Comparison of ENCODE assay signal across 8 cellular contexts in the genomic region with DNA sequence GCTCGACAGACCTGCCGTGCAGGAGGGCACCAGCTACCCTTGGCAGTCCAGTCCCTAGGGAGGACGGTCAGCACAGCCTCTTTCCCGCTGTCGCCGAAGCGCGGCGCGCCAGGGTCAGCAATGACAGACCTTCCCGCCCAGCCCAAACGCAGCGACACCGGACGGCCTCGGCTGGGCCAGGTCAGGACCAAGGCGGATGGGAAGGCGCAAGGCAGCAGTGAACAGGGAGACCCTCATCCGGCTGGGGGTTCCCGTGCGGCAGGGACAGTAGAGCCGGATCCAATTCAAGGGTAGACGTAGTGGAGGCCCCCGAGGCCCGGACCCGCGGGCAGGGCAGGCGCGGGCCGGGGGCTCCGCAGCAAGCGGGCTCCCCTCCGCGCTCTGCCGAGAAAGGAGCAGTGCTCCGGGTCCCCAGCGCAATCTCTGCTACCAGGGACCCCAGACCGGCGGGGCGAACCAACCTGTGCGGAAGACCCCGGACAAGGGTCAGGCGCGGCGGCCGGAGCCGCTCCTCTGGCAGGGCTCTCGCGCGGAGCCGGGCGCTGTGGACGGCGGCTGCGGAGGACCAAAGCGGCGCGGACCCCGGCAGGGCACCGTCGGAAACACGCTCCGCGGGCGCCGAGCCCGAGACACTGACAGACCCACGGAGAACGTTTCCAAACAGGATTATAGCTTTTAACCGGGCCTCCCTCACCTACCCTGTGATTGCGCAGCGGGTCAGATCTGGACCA. TPM values are rescaled to one million over a fixed set of nuclear protein-coding genes. Genes with fewer than 3 reads are reported as not detected.
DNase-seq lines count a peak whose midpoint lies in the region; ATAC-seq and TF ChIP-seq lines count a peak whose summit lies in the region.

A gene with protein sequence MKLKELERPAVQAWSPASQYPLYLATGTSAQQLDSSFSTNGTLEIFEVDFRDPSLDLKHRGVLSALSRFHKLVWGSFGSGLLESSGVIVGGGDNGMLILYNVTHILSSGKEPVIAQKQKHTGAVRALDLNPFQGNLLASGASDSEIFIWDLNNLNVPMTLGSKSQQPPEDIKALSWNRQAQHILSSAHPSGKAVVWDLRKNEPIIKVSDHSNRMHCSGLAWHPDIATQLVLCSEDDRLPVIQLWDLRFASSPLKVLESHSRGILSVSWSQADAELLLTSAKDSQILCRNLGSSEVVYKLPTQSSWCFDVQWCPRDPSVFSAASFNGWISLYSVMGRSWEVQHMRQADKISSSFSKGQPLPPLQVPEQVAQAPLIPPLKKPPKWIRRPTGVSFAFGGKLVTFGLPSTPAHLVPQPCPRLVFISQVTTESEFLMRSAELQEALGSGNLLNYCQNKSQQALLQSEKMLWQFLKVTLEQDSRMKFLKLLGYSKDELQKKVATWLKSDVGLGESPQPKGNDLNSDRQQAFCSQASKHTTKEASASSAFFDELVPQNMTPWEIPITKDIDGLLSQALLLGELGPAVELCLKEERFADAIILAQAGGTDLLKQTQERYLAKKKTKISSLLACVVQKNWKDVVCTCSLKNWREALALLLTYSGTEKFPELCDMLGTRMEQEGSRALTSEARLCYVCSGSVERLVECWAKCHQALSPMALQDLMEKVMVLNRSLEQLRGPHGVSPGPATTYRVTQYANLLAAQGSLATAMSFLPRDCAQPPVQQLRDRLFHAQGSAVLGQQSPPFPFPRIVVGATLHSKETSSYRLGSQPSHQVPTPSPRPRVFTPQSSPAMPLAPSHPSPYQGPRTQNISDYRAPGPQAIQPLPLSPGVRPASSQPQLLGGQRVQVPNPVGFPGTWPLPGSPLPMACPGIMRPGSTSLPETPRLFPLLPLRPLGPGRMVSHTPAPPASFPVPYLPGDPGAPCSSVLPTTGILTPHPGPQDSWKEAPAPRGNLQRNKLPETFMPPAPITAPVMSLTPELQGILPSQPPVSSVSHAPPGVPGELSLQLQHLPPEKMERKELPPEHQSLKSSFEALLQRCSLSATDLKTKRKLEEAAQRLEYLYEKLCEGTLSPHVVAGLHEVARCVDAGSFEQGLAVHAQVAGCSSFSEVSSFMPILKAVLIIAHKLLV (minus strand): TSS at position 541 of the 731 bp plus-strand sequence. CDS start 2,909 bp downstream, outside the sequence.

- no peaks in the 10 kb centered on the region for H3K9me3 Mint-ChIP-seq in activated T-helper 2 cell treated with anti-CD3 and anti-CD28 coated beads, Interferon-gamma antibody, Interleukin-2, Interleukin-4, amounts not matched to agents 10 μg/mL and 5 μg/mL and 100 μg/mL, durations not matched to agents 14 hours and 24 hours and 36 hours
- H3K9me3 Mint-ChIP-seq in immature natural killer cell: no peaks in the 10 kb centered on the region

- intact Hi-C loops in activated T-helper 2 cell treated with anti-CD3 and anti-CD28 coated beads, Interferon-gamma antibody, Interleukin-2, Interleukin-4, amounts not matched to agents 10 μg/mL and 5 μg/mL and 100 μg/mL, durations not matched to agents 14 hours and 24 hours and 36 hours (cut with micrococcal nuclease): loop anchor here (10.0 kb wide), 1 partner anchor 785 kb away; a partner anchor contains a TSS
- intact Hi-C loops in left ventricle myocardium inferior (cut with micrococcal nuclease): no loop called here
- intact Hi-C loops in posterior cingulate gyrus (cut with DNase I): loop anchor here (5.0 to 10.0 kb wide), 2 partner anchors 87 to 175 kb away; a partner anchor contains a TSS

- H3K27me3 Mint-ChIP-seq in activated T-helper 2 cell treated with anti-CD3 and anti-CD28 coated beads, Interferon-gamma antibody, Interleukin-2, Interleukin-4, amounts not matched to agents 10 μg/mL and 5 μg/mL and 100 μg/mL, durations not matched to agents 14 hours and 24 hours and 36 hours (ENCODE audit: low read depth): no peaks in the 10 kb centered on the region
- H3K27me3 Mint-ChIP-seq in immature natural killer cell (ENCODE audit: low read depth in 3 of 3): peaks cover 0 to 6% (median 0%) of the 10 kb centered on the region in 3 donors

- TF ChIP-seq CTCF in GM13976 (IDR thresholded peaks at IDR 0.05; ENCODE audit: borderline replicate concordance, control extremely low read depth, extremely low read depth, insufficient read depth, missing control alignments) (peak; percentile 16), left ventricle myocardium inferior (IDR thresholded peaks at IDR 0.05; ENCODE audit: borderline replicate concordance) (no peak)

- peak; percentile 29 for DNase-seq in GM13976 (ENCODE audit: low spot score)
- DNase-seq in activated T-helper 2 cell treated with anti-CD3 and anti-CD28 coated beads, Interferon-gamma antibody, Interleukin-2, Interleukin-4, amounts not matched to agents 10 μg/mL and 5 μg/mL and 100 μg/mL, durations not matched to agents 14 hours and 24 hours and 36 hours (ENCODE audit: low spot score): no peak
- peak; percentile 53 for DNase-seq in left ventricle myocardium inferior
- DNase-seq in posterior cingulate gyrus: peak; percentile 41 to 95 (median 62)
- no peak for DNase-seq in NOMO-1 treated with dmso at 0.1 percent for 144 hours (lab: John Stamatoyannopoulos, UW; ENCODE audit: unreplicated experiment)
- DNase-seq in stimulated activated naive CD4-positive, alpha-beta T cell (lab: John Stamatoyannopoulos, UW): no peak
- DNase-seq in immature natural killer cell: no peak

- H3K9me3 ChIP-seq in left ventricle myocardium inferior (replicated peaks): no peaks in the 10 kb centered on the region

- peaks cover 36% of the 10 kb centered on the region for H3K36me3 ChIP-seq in left ventricle myocardium inferior

- H3K36me3 Mint-ChIP-seq in activated T-helper 2 cell treated with anti-CD3 and anti-CD28 coated beads, Interferon-gamma antibody, Interleukin-2, Interleukin-4, amounts not matched to agents 10 μg/mL and 5 μg/mL and 100 μg/mL, durations not matched to agents 14 hours and 24 hours and 36 hours (ENCODE audit: low read depth): peaks cover 55% of the 10 kb centered on the region
- peaks cover 13 to 34% (median 18%) of the 10 kb centered on the region in 3 donors for H3K36me3 Mint-ChIP-seq in immature natural killer cell

- in situ Hi-C loops in GM13976 (cut with MboI; ENCODE audit: low sequenced_read_pairs, unreplicated experiment): loop anchor here (10.0 kb wide), 2 partner anchors 75 to 175 kb away; a partner anchor contains a TSS

- H3K4me1 Mint-ChIP-seq in activated T-helper 2 cell treated with anti-CD3 and anti-CD28 coated beads, Interferon-gamma antibody, Interleukin-2, Interleukin-4, amounts not matched to agents 10 μg/mL and 5 μg/mL and 100 μg/mL, durations not matched to agents 14 hours and 24 hours and 36 hours (ENCODE audit: low read depth): peaks cover 39% of the 10 kb centered on the region
- H3K4me1 Mint-ChIP-seq in immature natural killer cell: peaks cover 9 to 20% of the 10 kb centered on the region in 2 donors

- peak within 1 kb of the TSS; percentile 70 for H3K27ac ChIP-seq in left ventricle myocardium inferior (replicated peaks)

- no peak for ATAC-seq in GM19463 (IDR thresholded peaks at IDR 0.05; ENCODE audit: unreplicated experiment)

- no peak within 1 kb of the TSS for H3K4me3 Mint-ChIP-seq in activated T-helper 2 cell treated with anti-CD3 and anti-CD28 coated beads, Interferon-gamma antibody, Interleukin-2, Interleukin-4, amounts not matched to agents 10 μg/mL and 5 μg/mL and 100 μg/mL, durations not matched to agents 14 hours and 24 hours and 36 hours (ENCODE audit: low read depth)
- peak within 1 kb of the TSS in 1 of 5 donors; percentile 46 for H3K4me3 Mint-ChIP-seq in immature natural killer cell

- H3K27ac Mint-ChIP-seq in activated T-helper 2 cell treated with anti-CD3 and anti-CD28 coated beads, Interferon-gamma antibody, Interleukin-2, Interleukin-4, amounts not matched to agents 10 μg/mL and 5 μg/mL and 100 μg/mL, durations not matched to agents 14 hours and 24 hours and 36 hours: no peak within 1 kb of the TSS
- no peak within 1 kb of the TSS for H3K27ac Mint-ChIP-seq in immature natural killer cell

- no peaks in the 10 kb centered on the region for H3K27me3 ChIP-seq in left ventricle myocardium inferior (ENCODE audit: low read depth)

- H3K4me3 ChIP-seq in left ventricle myocardium inferior: peak within 1 kb of the TSS; percentile 79

- H3K4me1 ChIP-seq in left ventricle myocardium inferior: peaks cover 18% of the 10 kb centered on the region

RNA-seq across cellular contexts. Expression of the gene that starts here (rescaled TPM):
- total RNA-seq in activated T-helper 2 cell treated with anti-CD3 and anti-CD28 coated beads, Interferon-gamma antibody, Interleukin-2, Interleukin-4, amounts not matched to agents 10 μg/mL and 5 μg/mL and 100 μg/mL, durations not matched to agents 14 hours and 24 hours and 36 hours: 57.4 and 60.6 TPM in 2 replicates
- 8.8 TPM for total RNA-seq in left ventricle myocardium inferior
- under 1 TPM in 2 of 3 donors, not detected in 1; 0.18 to 0.57 TPM for polyA plus RNA-seq in immature natural killer cell

Comparison
In these comparisons a context has a peak if more than half of its experiments do, and no peak if none do; other contexts are left out.
1. DNase-seq: peak in GM13976 (single experiment), left ventricle myocardium inferior (single experiment) and posterior cingulate gyrus (10 of 10); none in activated T-helper 2 cell treated with anti-CD3 and anti-CD28 coated beads, Interferon-gamma antibody, Interleukin-2, Interleukin-4, amounts not matched to agents 10 μg/mL and 5 μg/mL and 100 μg/mL, durations not matched to agents 14 hours and 24 hours and 36 hours (single experiment), NOMO-1 treated with dmso at 0.1 percent for 144 hours (single experiment), stimulated activated naive CD4-positive, alpha-beta T cell (0 of 6) and immature natural killer cell (0 of 3).